ENCODE assay signal across 1 cellular context in the genomic region with DNA sequence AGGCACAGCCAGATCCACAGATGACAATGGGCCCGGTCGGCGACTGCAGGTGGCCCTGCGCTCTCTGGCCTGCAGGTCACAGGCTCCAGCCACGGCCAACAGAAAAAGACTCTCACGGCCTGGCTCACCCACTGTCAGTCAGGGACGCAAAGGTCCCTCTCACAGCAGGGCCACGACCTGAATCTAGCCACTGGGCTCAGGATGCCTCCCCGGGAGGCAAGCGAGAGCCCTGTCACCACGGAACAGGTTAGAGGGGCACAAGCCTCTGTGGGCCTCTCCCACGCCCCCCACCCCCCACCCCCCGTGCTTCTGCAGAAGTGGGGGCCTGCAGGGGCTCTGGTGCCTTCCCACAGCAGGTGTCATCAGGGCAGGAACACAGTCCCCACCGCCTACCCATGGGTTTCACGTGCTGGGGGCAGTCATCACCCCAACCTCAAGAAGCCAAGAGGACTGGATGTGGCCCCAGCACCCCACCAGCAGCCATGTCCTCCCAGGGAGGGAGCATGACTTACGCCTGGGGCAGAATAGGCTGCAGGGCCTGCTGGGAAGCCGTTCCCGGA.
TF ChIP-seq lines count a peak whose summit lies in the region.

No MANE protein-coding gene starts in this region.

TF ChIP-seq in endothelial cell of umbilical vein, 7 proteins besides CTCF, POLR2A, EP300 and RAD21 (continued from another document):
- TF ChIP-seq MAX (IDR thresholded peaks at IDR 0.05; ENCODE audit: insufficient read depth, insufficient read length) (no peak), EZH2 (IDR thresholded peaks at IDR 0.05; ENCODE audit: borderline replicate concordance, low read depth, low read length, severe bottlenecking) (no peak), POLR2AphosphoS5 (IDR thresholded peaks at IDR 0.05; ENCODE audit: insufficient read depth, low read depth, low read length) (no peak), MYC (IDR thresholded peaks at IDR 0.05; ENCODE audit: low read depth, low read length) (no peak), JUN (IDR thresholded peaks at IDR 0.05; ENCODE audit: borderline replicate concordance, insufficient read depth, insufficient read length, low read depth) (no peak), GATA2 (IDR thresholded peaks at IDR 0.05; ENCODE audit: insufficient read depth, insufficient read length, low read depth, low read length) (no peak)
